8 cellular contexts compared by ENCODE assay signal in the genomic region with DNA sequence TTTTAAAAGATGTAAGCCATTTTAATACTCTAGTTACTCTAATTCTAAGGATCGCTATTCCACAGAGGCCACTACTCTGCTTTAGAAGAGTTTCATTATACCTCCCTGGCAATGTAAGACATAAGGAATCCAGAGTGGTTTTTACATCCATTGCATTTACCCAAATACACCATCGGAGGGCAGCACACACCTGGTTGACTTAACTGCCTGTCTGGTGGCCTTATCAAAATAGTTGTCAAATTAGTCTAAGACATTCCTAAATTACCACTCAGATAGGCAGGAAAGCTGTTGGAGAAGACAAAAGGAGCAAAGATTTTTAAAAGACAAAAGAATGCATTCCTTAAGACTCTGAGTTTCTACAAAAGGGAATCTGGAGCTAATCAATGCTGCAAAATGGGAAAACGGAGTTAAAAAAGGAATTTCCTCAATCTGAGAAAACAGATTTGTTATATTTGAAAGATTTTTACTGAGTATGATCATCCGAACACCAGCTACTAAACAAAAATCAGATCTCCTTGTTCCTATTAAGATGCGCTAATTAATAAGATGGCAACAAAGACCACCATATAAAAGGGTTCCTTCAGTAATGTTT. TPM values are rescaled to one million over a fixed set of nuclear protein-coding genes. Genes with fewer than 3 reads are reported as not detected.
DNase-seq lines count a peak whose midpoint lies in the region; ATAC-seq, FAIRE-seq and TF ChIP-seq lines count a peak whose summit lies in the region.

No MANE protein-coding gene starts in this region.

- peak; percentile 95 for TF ChIP-seq CTCF in foreskin keratinocyte (conservative IDR thresholded peaks at IDR 0.05)

- H3K27ac ChIP-seq in foreskin keratinocyte, result no peak overlapping the region

- H3K27me3 ChIP-seq in foreskin keratinocyte, result no peaks in the 10 kb centered on the region

- TF ChIP-seq POLR2A in GM12892 (IDR thresholded peaks at IDR 0.05; ENCODE audit: low read depth, low read length), result no peak

- H3K4me1 ChIP-seq in foreskin keratinocyte, result peaks cover 4% of the 10 kb centered on the region

- ATAC-seq in foreskin keratinocyte (peak; percentile 86), HG02840 (IDR thresholded peaks at IDR 0.05; ENCODE audit: low FRiP score, unreplicated experiment) (no peak)

- FAIRE-seq in GM12892 (lab: Jason Lieb, UNC), result peak; percentile 74

- DNase-seq in AG08396 (ENCODE audit: low spot score) (peak; percentile 61), GM12892 (ENCODE audit: insufficient read length) (no peak), HT-29 (ENCODE audit: low spot score) (peak; percentile 94), NCI-H82 (lab: John Stamatoyannopoulos, UW) (peak; percentile 82), foreskin keratinocyte (peak; percentile 37 to 75), occipital lobe (lab: John Stamatoyannopoulos, UW) (peak; percentile 24)
- peak; percentile 28 for DNase-seq in activated CD8-positive, alpha-beta memory T cell treated with anti-CD3 and anti-CD28 coated beads, Interleukin-2, amount 50 U/mL, for 4 hours

RNA-seq across cellular contexts. Expression of a gene that starts 33.8 kb away (rescaled TPM):
- polyA plus RNA-seq in GM12892 (2012; ENCODE audit: missing spikeins), result not detected
- total RNA-seq in HT-29 (2014; rRNA removed; shearing (Covaris generic)), result 17.3 and 19.2 TPM in 2 replicates
- total RNA-seq in foreskin keratinocyte (12.1 and 13.9 TPM in 2 replicates), occipital lobe (86.3 TPM)
- polyA plus RNA-seq in foreskin keratinocyte, result 1.4 and 1.7 TPM in 2 replicates
